ENCODE assay signal across 1 cellular context in genomic region chr7:92781117-92781720, GRCh38.
TF ChIP-seq lines count a peak whose summit lies in the region.

No MANE protein-coding gene starts in this region.

TF ChIP-seq in SK-N-SH, 30 proteins besides CTCF, POLR2A, EP300 and RAD21 (continued from another document):
- TF ChIP-seq TEAD4 (IDR thresholded peaks at IDR 0.05; ENCODE audit: borderline replicate concordance, insufficient read depth) (no peak), NFIC (IDR thresholded peaks at IDR 0.05; ENCODE audit: borderline replicate concordance) (no peak), MXI1 (IDR thresholded peaks at IDR 0.05; ENCODE audit: low read depth, low read length) (peak; percentile 18; the same call in 1 of the 2 replicates), FOXJ3 (CRISPR knock-in tag; IDR thresholded peaks at IDR 0.05) (peak; percentile 90), SIN3A (IDR thresholded peaks at IDR 0.05; ENCODE audit: borderline replicate concordance, low read depth, low read length) (no peak), FOXM1 (IDR thresholded peaks at IDR 0.05; ENCODE audit: low read depth) (no peak), RCOR1 (IDR thresholded peaks at IDR 0.05; ENCODE audit: low read length) (peak; percentile 99), ELF1 (IDR thresholded peaks at IDR 0.05) (no peak), FOSL2 (IDR thresholded peaks at IDR 0.05; ENCODE audit: borderline replicate concordance, low read depth) (no peak), RFX5 (IDR thresholded peaks at IDR 0.05; ENCODE audit: low read length) (no peak), CHD2 (IDR thresholded peaks at IDR 0.05; ENCODE audit: low read length, partially characterized antibody) (peak; percentile 89), NRF1 (IDR thresholded peaks at IDR 0.05; ENCODE audit: low read depth, low read length) (no peak), POLR2AphosphoS5 (IDR thresholded peaks at IDR 0.05; ENCODE audit: low read depth, low read length) (peak; percentile 54; the same call in 1 of the 2 replicates), GATA2 (CRISPR knock-in tag; IDR thresholded peaks at IDR 0.05) (peak; percentile 57), PBX3 (IDR thresholded peaks at IDR 0.05) (no peak), EZH2phosphoT487 (IDR thresholded peaks at IDR 0.05; ENCODE audit: borderline replicate concordance, low read depth) (no peak), TAF1 (IDR thresholded peaks at IDR 0.05; ENCODE audit: borderline replicate concordance, low read depth, low read length) (no peak)
- TF ChIP-seq, protein P1, sequence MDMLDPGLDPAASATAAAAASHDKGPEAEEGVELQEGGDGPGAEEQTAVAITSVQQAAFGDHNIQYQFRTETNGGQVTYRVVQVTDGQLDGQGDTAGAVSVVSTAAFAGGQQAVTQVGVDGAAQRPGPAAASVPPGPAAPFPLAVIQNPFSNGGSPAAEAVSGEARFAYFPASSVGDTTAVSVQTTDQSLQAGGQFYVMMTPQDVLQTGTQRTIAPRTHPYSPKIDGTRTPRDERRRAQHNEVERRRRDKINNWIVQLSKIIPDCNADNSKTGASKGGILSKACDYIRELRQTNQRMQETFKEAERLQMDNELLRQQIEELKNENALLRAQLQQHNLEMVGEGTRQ (IDR thresholded peaks at IDR 0.05; ENCODE audit: borderline replicate concordance, low read depth, low read length) = no peak
- TF ChIP-seq, protein P2, sequence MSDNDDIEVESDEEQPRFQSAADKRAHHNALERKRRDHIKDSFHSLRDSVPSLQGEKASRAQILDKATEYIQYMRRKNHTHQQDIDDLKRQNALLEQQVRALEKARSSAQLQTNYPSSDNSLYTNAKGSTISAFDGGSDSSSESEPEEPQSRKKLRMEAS (IDR thresholded peaks at IDR 0.05; ENCODE audit: low read depth) = no peak
